10 cellular contexts compared by ENCODE assay signal in the genomic region with DNA sequence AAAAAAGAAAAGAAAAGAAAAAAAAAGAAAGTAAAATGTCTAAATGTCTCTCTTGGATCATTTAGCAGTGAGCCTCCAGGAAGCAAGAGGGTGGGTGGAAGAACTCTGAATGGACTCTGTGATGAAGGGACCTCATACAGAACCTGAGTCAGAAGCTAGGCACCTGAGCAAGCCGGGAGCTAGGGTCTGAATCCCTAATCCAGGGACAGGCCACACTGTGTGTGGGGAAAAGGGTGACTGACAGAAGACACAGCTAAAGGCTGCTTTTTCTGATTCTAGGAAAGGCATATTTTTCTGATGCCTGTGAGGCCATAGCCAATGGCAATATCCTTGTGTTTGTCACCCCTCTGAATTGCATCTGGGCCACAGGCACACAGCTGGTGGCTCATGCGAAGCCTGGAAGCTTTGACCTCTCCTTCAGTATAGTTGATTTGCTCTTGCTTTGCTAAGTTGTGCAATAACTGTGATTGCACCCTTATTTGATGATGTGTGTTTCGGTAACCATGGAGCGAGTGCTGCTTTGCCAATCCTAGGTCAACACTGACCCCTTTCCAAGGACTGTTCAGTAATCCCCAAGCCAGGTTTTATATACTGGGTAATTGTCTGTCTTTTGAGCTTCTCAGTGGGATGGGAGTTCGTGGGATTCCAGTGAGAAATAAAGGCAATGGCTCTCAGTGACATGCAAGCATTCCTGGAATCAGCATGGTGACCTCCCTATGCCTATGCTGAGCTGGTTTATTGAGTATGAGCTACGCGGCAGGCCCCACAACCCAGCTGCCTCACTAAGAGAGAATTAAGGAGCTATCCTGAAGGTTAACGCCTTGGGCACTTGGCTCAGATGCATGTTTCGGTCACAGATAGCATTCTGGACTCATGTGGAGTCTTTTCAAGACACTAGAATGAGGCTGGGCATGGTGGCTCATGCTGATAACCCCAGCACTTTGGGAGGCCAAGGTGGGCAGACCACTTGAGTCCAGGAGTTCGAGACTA. TPM values are rescaled to one million over a fixed set of nuclear protein-coding genes. Genes with fewer than 3 reads are reported as not detected.
DNase-seq lines count a peak whose midpoint lies in the region; ATAC-seq and TF ChIP-seq lines count a peak whose summit lies in the region.
"Had no signal": no experiment of that assay in that cellular context is flagged by ENCODE, and none has a peak within 500 bp of the region (broad histone marks: within the 10 kb centered on the region; RNA-seq: fewer than 3 reads in every experiment).

No MANE protein-coding gene starts in this region.

- no peak overlapping the region for H2AK5ac ChIP-seq in trophoblast cell (ENCODE audit: low read length)

- no peak overlapping the region for H2BK120ac ChIP-seq in trophoblast cell (ENCODE audit: insufficient read depth, low read length, poor library complexity)

- no peak for TF ChIP-seq CTCF in WERI-Rb-1 (IDR thresholded peaks at IDR 0.05; ENCODE audit: low read depth, low read length)

- H3K79me1 ChIP-seq in trophoblast cell (ENCODE audit: low read length): peaks cover 2% of the 10 kb centered on the region

- H3K4me3 ChIP-seq in WERI-Rb-1 (ENCODE audit: low read depth, low read length) (no peak overlapping the region), trophoblast cell (ENCODE audit: low read depth, low read length) (no peak overlapping the region)

- H3K79me2 ChIP-seq in trophoblast cell (ENCODE audit: control insufficient read depth, insufficient read depth, low read length, poor library complexity): no peaks in the 10 kb centered on the region

- no peaks in the 10 kb centered on the region for H3K36me3 ChIP-seq in WERI-Rb-1
- no peaks in the 10 kb centered on the region for H3K36me3 ChIP-seq in trophoblast cell (ENCODE audit: control insufficient read depth in 1 of 2, insufficient read depth in 2 of 2, low read length in 2 of 2)
- H3K36me3 ChIP-seq: brain microvascular endothelial cell had no signal

- H3K4me2 ChIP-seq in trophoblast cell (ENCODE audit: low read length): no peak overlapping the region

- WGBS in trophoblast cell (ENCODE audit: extremely low coverage, insufficient coverage, insufficient read length): no CpG with 5 or more reads among the region's 10 CpGs

- no peak overlapping the region for H3K23ac ChIP-seq in trophoblast cell (ENCODE audit: low read length)

- H3K27me3 ChIP-seq in WERI-Rb-1 (ENCODE audit: insufficient read depth, low read depth, severe bottlenecking) (no peaks in the 10 kb centered on the region), trophoblast cell (ENCODE audit: insufficient read depth, low read length) (no peaks in the 10 kb centered on the region)
- H3K27me3 ChIP-seq: brain microvascular endothelial cell had no signal

- H3K9me3 ChIP-seq in WERI-Rb-1 (ENCODE audit: severe bottlenecking) (no peaks in the 10 kb centered on the region), trophoblast cell (ENCODE audit: insufficient read depth, low read depth, low read length) (no peaks in the 10 kb centered on the region)

- no peak overlapping the region for H3K14ac ChIP-seq in trophoblast cell (ENCODE audit: low read length)

- H3K27ac ChIP-seq in WERI-Rb-1 (peak overlapping the region; percentile 41; the same call in 1 of the 2 replicates), trophoblast cell (ENCODE audit: low read depth, low read length) (no peak overlapping the region)
- H3K27ac ChIP-seq: brain microvascular endothelial cell had no signal

- H4K91ac ChIP-seq in trophoblast cell (ENCODE audit: low read depth, low read length): no peak overlapping the region

- peaks cover 6 to 11% of the 10 kb centered on the region in 2 experiments for H3K4me1 ChIP-seq in trophoblast cell (ENCODE audit: control insufficient read depth in 1 of 2, insufficient read depth in 2 of 2, low read length in 2 of 2)

- H2BK12ac ChIP-seq in trophoblast cell (ENCODE audit: low read length): no peak overlapping the region

- no peak overlapping the region for H3K18ac ChIP-seq in trophoblast cell (ENCODE audit: low read length)

- ATAC-seq in Right ventricle myocardium superior (ENCODE audit: poor library complexity) (peak; percentile 92), GM21529 (IDR thresholded peaks at IDR 0.05; ENCODE audit: unreplicated experiment) (no peak), GM21381 (IDR thresholded peaks at IDR 0.05; ENCODE audit: unreplicated experiment) (no peak)

- H2AFZ ChIP-seq in trophoblast cell (ENCODE audit: insufficient read depth, low read length, poor library complexity): no peak overlapping the region

- H3K4ac ChIP-seq in trophoblast cell (ENCODE audit: low read depth, low read length): no peak overlapping the region

- no peak overlapping the region for H3K9ac ChIP-seq in trophoblast cell (ENCODE audit: low read length)

- DNase-seq in Ammon's horn (ENCODE audit: low spot score): peak; percentile 67
- no peak for DNase-seq in WERI-Rb-1
- peak; percentile 69 for DNase-seq in Right ventricle myocardium superior
- peak; percentile 87 to 94 for DNase-seq in trophoblast cell
- DNase-seq in HT-29 (ENCODE audit: low spot score): no peak
- DNase-seq in NCI-H345 treated with DMSO at 0.1 percent for 48 hours (lab: John Stamatoyannopoulos, UW; ENCODE audit: unreplicated experiment): no peak
- DNase-seq: brain microvascular endothelial cell, NCI-H69 had no signal

- H2BK5ac ChIP-seq in trophoblast cell (ENCODE audit: low read depth, low read length, poor library complexity): no peak overlapping the region

- H4K8ac ChIP-seq in trophoblast cell (ENCODE audit: low read depth, low read length): no peak overlapping the region

- H4K12ac ChIP-seq in trophoblast cell (ENCODE audit: low read depth, low read length): no peak overlapping the region

- intact Hi-C loops in Right ventricle myocardium superior (cut with DNase I): no loop called here

RNA-seq across cellular contexts. Expression of a gene that starts 49.0 kb away (rescaled TPM):
- total RNA-seq in Right ventricle myocardium superior: 9.8 TPM
- 15.1 and 16.2 TPM in 2 replicates for polyA plus RNA-seq in trophoblast cell (2013)
- 2.9 and 3.3 TPM in 2 replicates for total RNA-seq in HT-29 (2014; rRNA removed; shearing (Covaris generic))

Comparison
In these comparisons a context has a peak if more than half of its experiments do, and no peak if none do; other contexts are left out.
1. DNase-seq: peak in Ammon's horn (single experiment), Right ventricle myocardium superior (single experiment) and trophoblast cell (2 of 2); none in WERI-Rb-1 (single experiment), HT-29 (single experiment) and NCI-H345 treated with DMSO at 0.1 percent for 48 hours (single experiment).